24 cellular contexts compared by ENCODE assay signal in genomic region chr5:143613329-143613728, GRCh38.
DNase-seq lines count a peak whose midpoint lies in the region; ATAC-seq and TF ChIP-seq lines count a peak whose summit lies in the region.
"Had no signal": no experiment of that assay in that cellular context is flagged by ENCODE, and none has a peak within 500 bp of the region (broad histone marks: within the 10 kb centered on the region; RNA-seq: fewer than 3 reads in every experiment).

No MANE protein-coding gene starts in this region.

- CTCF ChIA-PET in PC-3 (lab: Charles Lee): no interaction called here

- H3K79me2 ChIP-seq in PC-3 (ENCODE audit: low read length): no peaks in the 10 kb centered on the region
- H3K79me2 ChIP-seq: parathyroid adenoma had no signal

- H3K4me1 ChIP-seq in PC-3 (ENCODE audit: insufficient read depth, low read length): no peaks in the 10 kb centered on the region
- H3K4me1 ChIP-seq: parathyroid adenoma, right atrium auricular region had no signal

- H3K9me3 ChIP-seq in PC-3 (ENCODE audit: low read length): no peaks in the 10 kb centered on the region
- H3K9me3 ChIP-seq: right atrium auricular region had no signal

- H4K20me1 ChIP-seq in PC-3 (ENCODE audit: low read length): no peaks in the 10 kb centered on the region

- peak; percentile 18 for DNase-seq in GM06990 (ENCODE audit: extremely low read depth, insufficient read length)
- DNase-seq in PC-3: peak; percentile 4
- no peak for DNase-seq in glomerular visceral epithelial cell (ENCODE audit: extremely low spot score)
- DNase-seq in hypothalamus (lab: John Stamatoyannopoulos, UW): no peak
- DNase-seq in dorsolateral prefrontal cortex: no peak
- DNase-seq: ACHN; activated CD4-positive, alpha-beta T cell treated with anti-CD3 and anti-CD28 coated beads for 1 hour; activated CD8-positive, alpha-beta T cell treated with anti-CD3 and anti-CD28 coated beads for 36 hours; activated naive CD8-positive, alpha-beta T cell treated with anti-CD3 and anti-CD28 coated beads for 36 hours; C1 segment of cervical spinal cord; caudate nucleus; dermis blood vessel endothelial cell; glutamatergic neuron; GOT3; mammary epithelial cell; MM.1S; NCI-H1417; NCI-H446 treated with DMSO at 0.1 percent for 48 hours; NK-92 treated with Interleukin-12 subunit alpha and Interleukin-12 subunit beta, amount 100 ng/mL, for 24 hours had no signal

- H3K4me3 ChIP-seq in GM06990 (replicated peaks; ENCODE audit: low read depth, low read length) (no peak overlapping the region), PC-3 (ENCODE audit: low read length) (no peak overlapping the region), dorsolateral prefrontal cortex (no peak overlapping the region)
- H3K4me3 ChIP-seq: right atrium auricular region had no signal

- no peaks in the 10 kb centered on the region for H3K9me2 ChIP-seq in PC-3 (replicated peaks; ENCODE audit: low read length)

- no peak overlapping the region for H2AFZ ChIP-seq in PC-3 (ENCODE audit: low read length)
- H2AFZ ChIP-seq: parathyroid adenoma had no signal

- H3F3A ChIP-seq in PC-3 (ENCODE audit: low read length, unreplicated experiment): no peaks in the 10 kb centered on the region

- H3K36me3 ChIP-seq in GM06990 (ENCODE audit: control insufficient read depth, insufficient read depth, low read length) (no peaks in the 10 kb centered on the region), PC-3 (ENCODE audit: low read depth, low read length) (no peaks in the 10 kb centered on the region)
- H3K36me3 ChIP-seq: right atrium auricular region had no signal

- H3K4me2 ChIP-seq in PC-3 (ENCODE audit: low read length): no peak overlapping the region

- H3K9ac ChIP-seq in PC-3 (ENCODE audit: low read length): no peak overlapping the region
- H3K9ac ChIP-seq: parathyroid adenoma had no signal

- H3K27me3 ChIP-seq in GM06990 (replicated peaks; ENCODE audit: control insufficient read depth, insufficient read depth, low read length): no peaks in the 10 kb centered on the region
- no peaks in the 10 kb centered on the region for H3K27me3 ChIP-seq in PC-3 (ENCODE audit: low read length)
- no peaks in the 10 kb centered on the region for H3K27me3 ChIP-seq in dorsolateral prefrontal cortex
- H3K27me3 ChIP-seq: right atrium auricular region had no signal

- no peak overlapping the region for H3K27ac ChIP-seq in PC-3 (ENCODE audit: low read length)
- no peak overlapping the region for H3K27ac ChIP-seq in dorsolateral prefrontal cortex
- H3K27ac ChIP-seq: parathyroid adenoma, right atrium auricular region had no signal

- BruUV-seq in PC-3 (replicated peaks; lab: Mats Ljungman, UMichigan): no TSS peak

- peak; percentile 69 for ATAC-seq in GM19395 (IDR thresholded peaks at IDR 0.05; ENCODE audit: unreplicated experiment)
- peak; percentile 64 for ATAC-seq in HG03442 (IDR thresholded peaks at IDR 0.05; ENCODE audit: unreplicated experiment)
- ATAC-seq in PC-3: no peak; the same call in 1 of the 2 replicates
- no peak for ATAC-seq in GM19463 (IDR thresholded peaks at IDR 0.05; ENCODE audit: unreplicated experiment)
- ATAC-seq: activated CD8-positive, alpha-beta T cell treated with anti-CD3 and anti-CD28 coated beads for 36 hours had no signal

- intact Hi-C loops in PC-3 (cut with micrococcal nuclease): no loop called here
- intact Hi-C loops in dorsolateral prefrontal cortex (cut with DNase I): no loop called here

- POLR2A ChIA-PET in PC-3 (lab: Charles Lee; ENCODE audit: unreplicated experiment): no interaction called here

- TF ChIP-seq CTCF in GM06990 (IDR thresholded peaks at IDR 0.05; ENCODE audit: insufficient read depth, low read length, poor library complexity, severe bottlenecking): no peak
- TF ChIP-seq CTCF in PC-3 (conservative IDR thresholded peaks at IDR 0.05; ENCODE audit: low read depth, low read length): no peak
- TF ChIP-seq CTCF in dorsolateral prefrontal cortex (IDR thresholded peaks at IDR 0.05 in 54 of 56, conservative IDR thresholded peaks at IDR 0.05 in 2 of 56; ENCODE audit: low read depth in 1 of 56, partially characterized antibody in 56 of 56): no peak

Comparison
In these comparisons a context has a peak if more than half of its experiments do, and no peak if none do; other contexts are left out.
1. DNase-seq: peak in GM06990 (single experiment) and PC-3 (single experiment); none in glomerular visceral epithelial cell (single experiment), hypothalamus (0 of 51) and dorsolateral prefrontal cortex (0 of 10).
2. ATAC-seq: peak in GM19395 (single experiment) and HG03442 (single experiment); none in PC-3 (single experiment) and GM19463 (single experiment).